In genomic region chr16:10949424-10949970, GRCh38 we compare ENCODE assay signal across 8 cellular contexts. TPM values are rescaled to one million over a fixed set of nuclear protein-coding genes. Genes with fewer than 3 reads are reported as not detected.
DNase-seq lines count a peak whose midpoint lies in the region; ATAC-seq and TF ChIP-seq lines count a peak whose summit lies in the region.

No MANE protein-coding gene starts in this region.

- WGBS in H9 (ENCODE audit: extremely low coverage, insufficient read length, low lambda C conversion rate): no CpG with 5 or more reads among the region's 7 CpGs

- H4K8ac ChIP-seq in H9 (replicated peaks; ENCODE audit: insufficient read length, low read depth, low read length): no peak overlapping the region

- H2BK15ac ChIP-seq in H9 (ENCODE audit: low read depth, low read length): no peak overlapping the region

- no peak overlapping the region for H4K5ac ChIP-seq in H9 (ENCODE audit: insufficient read length, low read depth, low read length)

- no peak overlapping the region for H3K18ac ChIP-seq in H9 (ENCODE audit: insufficient read length, low read depth, low read length)

- no peak overlapping the region for H3K4me2 ChIP-seq in H9 (ENCODE audit: insufficient read depth, insufficient read length, low read length)
- H3K4me2 ChIP-seq in Loucy (ENCODE audit: low read depth, low read length, poor library complexity, severe bottlenecking): peak overlapping the region; percentile 37

- no peak overlapping the region for H4K91ac ChIP-seq in H9 (ENCODE audit: insufficient read length, low read depth, low read length)

- H3K23ac ChIP-seq in H9 (ENCODE audit: insufficient read length, low read depth, low read length): no peak overlapping the region

- no peaks in the 10 kb centered on the region for H3F3A ChIP-seq in Loucy (ENCODE audit: low read depth)

- no peak overlapping the region for H2BK120ac ChIP-seq in H9 (ENCODE audit: low read depth, low read length, poor library complexity, severe bottlenecking)

- H2AFZ ChIP-seq in H9 (ENCODE audit: low read length) (no peak overlapping the region), Loucy (ENCODE audit: low read length) (no peak overlapping the region)

- H3K4me3 ChIP-seq in Loucy (ENCODE audit: low read length, poor library complexity, severe bottlenecking): peak overlapping the region; percentile 41

- H3K4me1 Mint-ChIP-seq in H9 (peaks cover 67 to 69% of the 10 kb centered on the region in 2 experiments), mesothelial cell of epicardium (peaks cover 53% of the 10 kb centered on the region), immature natural killer cell (peaks cover 32 to 39% of the 10 kb centered on the region in 2 donors)
- peaks cover 78% of the 10 kb centered on the region for H3K4me1 Mint-ChIP-seq in activated T-cell treated with anti-CD3 and anti-CD28 coated beads, Interleukin-2, amount 50 U/mL, for 72 hours (ENCODE audit: low read depth)

- no peak overlapping the region for H3K27ac ChIP-seq in H9 (ENCODE audit: insufficient read length, low read depth, low read length)

- H3K79me2 ChIP-seq in H9 (ENCODE audit: insufficient read depth, low read length) (no peaks in the 10 kb centered on the region), Loucy (ENCODE audit: insufficient read depth, low read length) (peaks cover 44% of the 10 kb centered on the region; the same call in 1 of the 2 replicates)

- H3K79me1 ChIP-seq in H9 (ENCODE audit: insufficient read depth, low read depth, low read length, poor library complexity, severe bottlenecking): peaks cover 2% of the 10 kb centered on the region

- H3T11ph ChIP-seq in H9 (ENCODE audit: low read length): no peak overlapping the region

- peak; percentile 55 for ATAC-seq in GM18508 (IDR thresholded peaks at IDR 0.05; ENCODE audit: insufficient read depth, unreplicated experiment)
- peak; percentile 68 to 69 for ATAC-seq in activated T-cell treated with anti-CD3 and anti-CD28 coated beads, Interleukin-2, amount 50 U/mL, for 72 hours (replicated peaks in 1 of 2)

- H2AK5ac ChIP-seq in H9 (ENCODE audit: insufficient read length, low read length): no peak overlapping the region

- no peak overlapping the region for H2BK5ac ChIP-seq in H9 (ENCODE audit: insufficient read length, low read length)

- H3K36me3 Mint-ChIP-seq in H9 (ENCODE audit: insufficient read depth in 1 of 3, low read depth in 3 of 3): no peaks in the 10 kb centered on the region
- no peaks in the 10 kb centered on the region for H3K36me3 Mint-ChIP-seq in activated T-cell treated with anti-CD3 and anti-CD28 coated beads, Interleukin-2, amount 50 U/mL, for 72 hours (ENCODE audit: insufficient read depth in 2 of 2)
- H3K36me3 Mint-ChIP-seq in mesothelial cell of epicardium: no peaks in the 10 kb centered on the region
- H3K36me3 Mint-ChIP-seq in immature natural killer cell: no peaks in the 10 kb centered on the region

- peak; percentile 88 for DNase-seq in H9
- DNase-seq in activated T-cell treated with anti-CD3 and anti-CD28 coated beads, Interleukin-2, amount 50 U/mL, for 72 hours: peak; percentile 53 to 61
- DNase-seq in mesothelial cell of epicardium (ENCODE audit: low spot score in 2 of 2, unreplicated experiment in 2 of 2): no peak
- DNase-seq in immature natural killer cell: no peak
- no peak for DNase-seq in AG08395 (ENCODE audit: low spot score)
- DNase-seq in superior temporal gyrus (ENCODE audit: extremely low spot score): no peak

- H2BK20ac ChIP-seq in H9 (ENCODE audit: low read depth, low read length, poor library complexity, severe bottlenecking): no peak overlapping the region

- H4K20me1 ChIP-seq in H9 (ENCODE audit: control insufficient read depth, insufficient read depth, insufficient read length) (no peaks in the 10 kb centered on the region), Loucy (ENCODE audit: insufficient read depth, low read length, poor library complexity, severe bottlenecking) (peaks cover 3% of the 10 kb centered on the region)

- H3K4me1 ChIP-seq in H9 (ENCODE audit: insufficient read depth, low read length) (peaks cover 21% of the 10 kb centered on the region; the same call in 1 of the 2 replicates), Loucy (ENCODE audit: insufficient read depth, low read length, poor library complexity, severe bottlenecking) (peaks cover 20% of the 10 kb centered on the region)

- H3K9me3 Mint-ChIP-seq in H9: no peaks in the 10 kb centered on the region
- no peaks in the 10 kb centered on the region for H3K9me3 Mint-ChIP-seq in activated T-cell treated with anti-CD3 and anti-CD28 coated beads, Interleukin-2, amount 50 U/mL, for 72 hours
- no peaks in the 10 kb centered on the region for H3K9me3 Mint-ChIP-seq in mesothelial cell of epicardium
- H3K9me3 Mint-ChIP-seq in immature natural killer cell: no peaks in the 10 kb centered on the region

- no peaks in the 10 kb centered on the region for H3K27me3 ChIP-seq in H9 (ENCODE audit: insufficient read depth, low read length)
- no peaks in the 10 kb centered on the region for H3K27me3 ChIP-seq in Loucy (ENCODE audit: insufficient read depth, low read length, poor library complexity, severe bottlenecking)

- H3K9me3 ChIP-seq in H9 (ENCODE audit: control insufficient read depth, low read depth, low read length) (no peaks in the 10 kb centered on the region), Loucy (ENCODE audit: insufficient read depth, low read depth, low read length) (no peaks in the 10 kb centered on the region)

- no peaks in the 10 kb centered on the region for H3K36me3 ChIP-seq in Loucy (ENCODE audit: insufficient read depth, low read length)

- no peaks in the 10 kb centered on the region for H3K23me2 ChIP-seq in H9 (ENCODE audit: insufficient read length, low read depth, low read length, poor library complexity, severe bottlenecking)

- peak; percentile 52 for TF ChIP-seq CTCF in H9 (conservative IDR thresholded peaks at IDR 0.05)
- TF ChIP-seq CTCF in Loucy (conservative IDR thresholded peaks at IDR 0.05; ENCODE audit: low read length): peak; percentile 30; the same call in 1 of the 2 replicates
- TF ChIP-seq CTCF in mesothelial cell of epicardium (IDR thresholded peaks at IDR 0.05; ENCODE audit: unreplicated experiment): no peak

- H3K27ac Mint-ChIP-seq in H9 (peak overlapping the region; percentile 5 to 91 (median 88); a peak in 5 of 7 replicates), mesothelial cell of epicardium (peak overlapping the region; percentile 37), immature natural killer cell (peak overlapping the region in 1 of 6 donors; percentile 16)
- peak overlapping the region; percentile 34 for H3K27ac Mint-ChIP-seq in activated T-cell treated with anti-CD3 and anti-CD28 coated beads, Interleukin-2, amount 50 U/mL, for 72 hours

- H3K27me3 Mint-ChIP-seq in H9 (ENCODE audit: low read depth) (no peaks in the 10 kb centered on the region; the same call in 1 of the 2 replicates), mesothelial cell of epicardium (ENCODE audit: low read depth) (no peaks in the 10 kb centered on the region), immature natural killer cell (ENCODE audit: low read depth in 3 of 3) (peaks cover 0 to 3% (median 2%) of the 10 kb centered on the region in 3 donors)
- no peaks in the 10 kb centered on the region for H3K27me3 Mint-ChIP-seq in activated T-cell treated with anti-CD3 and anti-CD28 coated beads, Interleukin-2, amount 50 U/mL, for 72 hours (ENCODE audit: low read depth)

- H2BK12ac ChIP-seq in H9 (ENCODE audit: insufficient read length, low read depth, low read length): no peak overlapping the region

- H3K9me2 ChIP-seq in Loucy (replicated peaks; ENCODE audit: low read depth, low read length): no peaks in the 10 kb centered on the region

- H3K14ac ChIP-seq in H9 (ENCODE audit: insufficient read depth, low read length): no peak overlapping the region

- H3K4me3 Mint-ChIP-seq in H9 (peak overlapping the region; percentile 7 to 10; a peak in 2 of 5 replicates), mesothelial cell of epicardium (no peak overlapping the region), immature natural killer cell (no peak overlapping the region)
- peak overlapping the region; percentile 35 to 53 for H3K4me3 Mint-ChIP-seq in activated T-cell treated with anti-CD3 and anti-CD28 coated beads, Interleukin-2, amount 50 U/mL, for 72 hours

- no peak overlapping the region for H3K56ac ChIP-seq in H9 (ENCODE audit: insufficient read length, low read depth, low read length)

- no peak overlapping the region for H3K4ac ChIP-seq in H9 (ENCODE audit: low read depth, low read length)

- H3K9ac ChIP-seq in H9 (ENCODE audit: extremely low read depth, insufficient read length, low read length) (no peak overlapping the region), Loucy (ENCODE audit: low read depth, low read length, poor library complexity, severe bottlenecking) (no peak overlapping the region)

RNA-seq across cellular contexts. Expression of gene CLEC16A, which starts 5.1 kb away (rescaled TPM):
- 14.6 and 15.2 TPM in 2 replicates for total RNA-seq in H9 (2021)
- 10 to 100 TPM; 29.9 to 32.3 TPM for total RNA-seq in activated T-cell treated with anti-CD3 and anti-CD28 coated beads, Interleukin-2, amount 50 U/mL, for 72 hours
- 40.5 to 44.9 TPM (median 43.3 TPM) in 3 replicates for total RNA-seq in mesothelial cell of epicardium
- 10 to 100 TPM in 1 of 3 donors, 1 to 10 TPM in 2; 5.6 to 19.9 (median 5.6) TPM for polyA plus RNA-seq in immature natural killer cell

RNA-seq across cellular contexts. Expression of gene DEXI, which starts 7.2 kb away (rescaled TPM):
- total RNA-seq in H9 (2021) (27.5 and 28.3 TPM in 2 replicates), mesothelial cell of epicardium (31.2 to 33.0 TPM (median 31.5 TPM) in 3 replicates)
- 10 to 100 TPM; 24.4 to 26.7 TPM for total RNA-seq in activated T-cell treated with anti-CD3 and anti-CD28 coated beads, Interleukin-2, amount 50 U/mL, for 72 hours
- polyA plus RNA-seq in immature natural killer cell: 10 to 100 TPM; 35.2 to 49.8 (median 45.9) TPM

Comparison
In these comparisons a context has a peak if more than half of its experiments do, and no peak if none do; other contexts are left out.
1. DNase-seq: peak in H9 (single experiment) and activated T-cell treated with anti-CD3 and anti-CD28 coated beads, Interleukin-2, amount 50 U/mL, for 72 hours (2 of 2); none in mesothelial cell of epicardium (0 of 2), immature natural killer cell (0 of 3), AG08395 (single experiment) and superior temporal gyrus (single experiment).
2. H3K4me3 Mint-ChIP-seq: peak in H9 (2 of 2) and activated T-cell treated with anti-CD3 and anti-CD28 coated beads, Interleukin-2, amount 50 U/mL, for 72 hours (2 of 2); none in mesothelial cell of epicardium (single experiment) and immature natural killer cell (0 of 5).